In genomic region chr15:60412026-60412425, GRCh38 we compare ENCODE assay signal across 12 cellular contexts. TPM values are rescaled to one million over a fixed set of nuclear protein-coding genes. Genes with fewer than 3 reads are reported as not detected.
DNase-seq lines count a peak whose midpoint lies in the region; ATAC-seq and TF ChIP-seq lines count a peak whose summit lies in the region.
"Had no signal": no experiment of that assay in that cellular context is flagged by ENCODE, and none has a peak within 500 bp of the region (broad histone marks: within the 10 kb centered on the region; RNA-seq: fewer than 3 reads in every experiment).

No MANE protein-coding gene starts in this region.

- intact Hi-C loops in Calu3 (cut with micrococcal nuclease; ENCODE audit: unreplicated experiment) = no loop called here

- peaks cover 58% of the 10 kb centered on the region for H3K4me1 Mint-ChIP-seq in Calu3 (ENCODE audit: low read depth, unreplicated experiment)
- peaks cover 13% of the 10 kb centered on the region for H3K4me1 Mint-ChIP-seq in activated T-cell treated with anti-CD3 and anti-CD28 coated beads, Interleukin-2, amount 50 U/mL, for 4 hours (ENCODE audit: low read depth)

- H3K9me3 ChIP-seq in mesenchymal stem cell (ENCODE audit: control insufficient read depth, low read length) = no peaks in the 10 kb centered on the region
- H3K9me3 ChIP-seq in subcutaneous abdominal adipose tissue (ENCODE audit: control insufficient read depth in 5 of 5, low read length in 5 of 5) = no peaks in the 10 kb centered on the region
- H3K9me3 ChIP-seq: Caco-2 had no signal

- H3K36me3 ChIP-seq in mesenchymal stem cell (ENCODE audit: control insufficient read depth in 1 of 2, insufficient read depth in 2 of 2, low read depth in 1 of 2, low read length in 2 of 2) (no peaks in the 10 kb centered on the region), subcutaneous abdominal adipose tissue (ENCODE audit: control insufficient read depth in 5 of 5, insufficient read depth in 5 of 5, low read length in 5 of 5) (no peaks in the 10 kb centered on the region)

- H3K27me3 Mint-ChIP-seq in Calu3 (ENCODE audit: unreplicated experiment) = no peaks in the 10 kb centered on the region
- H3K27me3 Mint-ChIP-seq in activated T-cell treated with anti-CD3 and anti-CD28 coated beads, Interleukin-2, amount 50 U/mL, for 4 hours (ENCODE audit: low read depth) = no peaks in the 10 kb centered on the region
- H3K27me3 Mint-ChIP-seq: CD8-positive, alpha-beta memory T cell; IgD-negative memory B cell had no signal

- ATAC-seq in HG03457 (IDR thresholded peaks at IDR 0.05; ENCODE audit: unreplicated experiment) = no peak
- no peak for ATAC-seq in activated T-cell treated with anti-CD3 and anti-CD28 coated beads, Interleukin-2, amount 50 U/mL, for 4 hours

- POLR2A ChIA-PET in RWPE1 (lab: Yijun Ruan, JAX; ENCODE audit: low non-redundant PET) = no interaction called here

- H3K27ac Mint-ChIP-seq in Calu3 (ENCODE audit: unreplicated experiment) = peak overlapping the region; percentile 33
- H3K27ac Mint-ChIP-seq: H9, IgD-negative memory B cell had no signal

- no peak overlapping the region for H4K91ac ChIP-seq in mesenchymal stem cell (ENCODE audit: low read length)

- no TSS peak for BruUV-seq in Calu3 (replicated peaks; lab: Mats Ljungman, UMichigan)

- H2BK12ac ChIP-seq in mesenchymal stem cell (ENCODE audit: low read length in 2 of 2) = no peak overlapping the region

- no peak overlapping the region for H3K18ac ChIP-seq in mesenchymal stem cell (ENCODE audit: low read depth in 1 of 2, low read length in 2 of 2)

- H3K23ac ChIP-seq in mesenchymal stem cell (ENCODE audit: low read length in 2 of 2) = no peak overlapping the region

- H4K8ac ChIP-seq in mesenchymal stem cell (ENCODE audit: low read length) = no peak overlapping the region

- H3K9ac ChIP-seq in mesenchymal stem cell (ENCODE audit: low read length) (no peak overlapping the region), subcutaneous abdominal adipose tissue (ENCODE audit: low read length in 5 of 5) (peak overlapping the region in 1 of 5 donors; percentile 26)

- peaks cover 24% of the 10 kb centered on the region for H3K36me3 Mint-ChIP-seq in Calu3 (ENCODE audit: insufficient read depth, unreplicated experiment)
- H3K36me3 Mint-ChIP-seq in activated T-cell treated with anti-CD3 and anti-CD28 coated beads, Interleukin-2, amount 50 U/mL, for 4 hours (ENCODE audit: insufficient read depth) = no peaks in the 10 kb centered on the region
- H3K36me3 Mint-ChIP-seq: IgD-negative memory B cell had no signal

- in situ Hi-C loops in ACHN (cut with HindIII; ENCODE audit: low pct_ligation_motif_present, low pct_unique_long_range_greater_than_20kb, low sequenced_read_pairs) = no loop called here

- no peak overlapping the region for H3K4ac ChIP-seq in mesenchymal stem cell (ENCODE audit: low read depth in 1 of 2, low read length in 2 of 2)

- H3K4me1 ChIP-seq in mesenchymal stem cell (ENCODE audit: control insufficient read depth, insufficient read depth, low read depth, low read length) (peaks cover 4% of the 10 kb centered on the region), subcutaneous abdominal adipose tissue (ENCODE audit: control insufficient read depth in 5 of 5, insufficient read depth in 5 of 5, low read length in 5 of 5) (peaks cover 4 to 39% (median 31%) of the 10 kb centered on the region in 5 donors)

- CTCF ChIA-PET in Calu3 (lab: Charles Lee) (no interaction called here), RWPE1 (lab: Yijun Ruan, JAX) (interaction anchor here (0.7 kb wide), 1 partner anchor 50 kb away, joined by 3 read pairs; no protein-coding TSS in a partner anchor)

- H3K4me3 ChIP-seq in mesenchymal stem cell (ENCODE audit: insufficient read depth in 1 of 2, low read depth in 1 of 2, low read length in 2 of 2) (no peak overlapping the region), subcutaneous abdominal adipose tissue (ENCODE audit: low read depth in 1 of 5, low read length in 5 of 5) (no peak overlapping the region)

- TF ChIP-seq CTCF in Calu3 (IDR thresholded peaks at IDR 0.05; ENCODE audit: unreplicated experiment) = no peak
- TF ChIP-seq CTCF in RWPE1 (conservative IDR thresholded peaks at IDR 0.05; ENCODE audit: low read depth) = no peak

- no peak overlapping the region for H3K4me3 Mint-ChIP-seq in Calu3 (ENCODE audit: low read depth, unreplicated experiment)
- no peak overlapping the region for H3K4me3 Mint-ChIP-seq in activated T-cell treated with anti-CD3 and anti-CD28 coated beads, Interleukin-2, amount 50 U/mL, for 4 hours
- H3K4me3 Mint-ChIP-seq: CD8-positive, alpha-beta memory T cell; H9; IgD-negative memory B cell had no signal

- H3K27me3 ChIP-seq in mesenchymal stem cell (ENCODE audit: control insufficient read depth in 1 of 2, insufficient read depth in 1 of 2, low read length in 2 of 2) (no peaks in the 10 kb centered on the region), subcutaneous abdominal adipose tissue (ENCODE audit: control insufficient read depth in 5 of 5, insufficient read depth in 4 of 5, low read length in 5 of 5) (no peaks in the 10 kb centered on the region)

- H3K79me1 ChIP-seq in mesenchymal stem cell (replicated peaks; ENCODE audit: low read length, poor library complexity, severe bottlenecking) = no peaks in the 10 kb centered on the region

- no peak for DNase-seq in Calu3
- no peak for DNase-seq in RWPE1 (ENCODE audit: low spot score)
- no peak for DNase-seq in mesenchymal stem cell
- no peak for DNase-seq in ACHN
- no peak for DNase-seq in activated T-cell treated with anti-CD3 and anti-CD28 coated beads, Interleukin-2, amount 50 U/mL, for 4 hours
- DNase-seq: Caco-2; CD8-positive, alpha-beta memory T cell; GOT3; H9 had no signal

- no peak overlapping the region for H3K4me2 ChIP-seq in mesenchymal stem cell (ENCODE audit: low read length, poor library complexity, severe bottlenecking)

- 96% methylated on average over 9 of the region's 9 CpGs for WGBS in mesenchymal stem cell

- no peak overlapping the region for H2BK15ac ChIP-seq in mesenchymal stem cell (ENCODE audit: low read depth, poor library complexity, severe bottlenecking)

- peak overlapping the region; percentile 29 for H2AK5ac ChIP-seq in mesenchymal stem cell (ENCODE audit: low read length, severe bottlenecking)

- no peaks in the 10 kb centered on the region for H3K9me3 Mint-ChIP-seq in Calu3 (ENCODE audit: low read depth, unreplicated experiment)
- no peaks in the 10 kb centered on the region for H3K9me3 Mint-ChIP-seq in activated T-cell treated with anti-CD3 and anti-CD28 coated beads, Interleukin-2, amount 50 U/mL, for 4 hours
- H3K9me3 Mint-ChIP-seq: CD8-positive, alpha-beta memory T cell; H9; IgD-negative memory B cell had no signal

- no peak overlapping the region for H3K14ac ChIP-seq in mesenchymal stem cell (ENCODE audit: low read length in 2 of 2)

- H2BK120ac ChIP-seq in mesenchymal stem cell (ENCODE audit: low read depth, low read length) = no peak overlapping the region

- H3K27ac ChIP-seq in RWPE1 (peak overlapping the region; percentile 36; the same call in 1 of the 2 replicates), mesenchymal stem cell (ENCODE audit: low read length, poor library complexity, severe bottlenecking) (no peak overlapping the region), subcutaneous abdominal adipose tissue (ENCODE audit: low read depth, low read length) (peak overlapping the region; percentile 38)

- no peak overlapping the region for H2BK5ac ChIP-seq in mesenchymal stem cell (ENCODE audit: low read depth, low read length, poor library complexity, severe bottlenecking)

- H2AFZ ChIP-seq in mesenchymal stem cell (ENCODE audit: low read depth, low read length) = no peak overlapping the region

RNA-seq across cellular contexts. Expression of gene ANXA2, which starts 14.2 kb away (rescaled TPM):
- total RNA-seq in Calu3 (2022) = 3,100 and 3,305 TPM in 2 replicates
- 2,051 TPM for polyA plus RNA-seq in mesenchymal stem cell (2013, experiment 1 of 2)
- 2,053 TPM for polyA plus RNA-seq in mesenchymal stem cell (2013, experiment 2 of 2)
- 100 to 1,000 TPM in 1 of 3 donors, 10 to 100 TPM in 2; 60.6 to 104 (median 75.1) TPM for total RNA-seq in activated T-cell treated with anti-CD3 and anti-CD28 coated beads, Interleukin-2, amount 50 U/mL, for 4 hours

Comparison
In these comparisons a context has a peak if more than half of its experiments do, and no peak if none do; other contexts are left out.
1. RNA of gene ANXA2, which starts 14.2 kb away (total RNA-seq): 3,100 to 3,305 TPM in Calu3; 60.6 to 104 TPM in activated T-cell treated with anti-CD3 and anti-CD28 coated beads, Interleukin-2, amount 50 U/mL, for 4 hours; every median in the first group is over 10 times any median in the second.